ENCODE assay signal across 29 cellular contexts in genomic region chr12:131644481-131644880, GRCh38.
"Had no signal": no experiment of that assay in that cellular context is flagged by ENCODE, and none has a peak within 500 bp of the region (broad histone marks: within the 10 kb centered on the region; RNA-seq: fewer than 3 reads in every experiment).

No MANE protein-coding gene starts in this region.

- H3K27ac ChIP-seq: epithelial cell of prostate, heart right ventricle, lower lobe of right lung, neural progenitor cell, prostate gland, right atrium auricular region, suprapubic skin, thyroid gland, upper lobe of right lung, uterus had no signal

- H3K4me1 ChIP-seq: heart right ventricle, lower lobe of right lung, neural progenitor cell, prostate gland, right atrium auricular region, suprapubic skin, thyroid gland, upper lobe of right lung, uterus had no signal

- H3K27me3 ChIP-seq: neural progenitor cell, right atrium auricular region, thyroid gland, upper lobe of right lung, uterus had no signal

- FAIRE-seq: colon, islet of Langerhans had no signal

- H3K9me3 ChIP-seq: heart right ventricle, lower lobe of right lung, mucosa of descending colon, prostate gland, right atrium auricular region, suprapubic skin, thyroid gland, upper lobe of right lung, uterus had no signal

- H3K4me2 ChIP-seq: neural progenitor cell, smooth muscle cell had no signal

- H3K4me3 ChIP-seq: heart right ventricle, lower lobe of right lung, mucosa of descending colon, neural progenitor cell, prostate gland, right atrium auricular region, smooth muscle cell, suprapubic skin, thyroid gland, upper lobe of right lung, uterus had no signal

- H3K36me3 ChIP-seq: heart right ventricle, lower lobe of right lung, neural progenitor cell, prostate gland, right atrium auricular region, suprapubic skin, thyroid gland, upper lobe of right lung, uterus had no signal

- ATAC-seq: effector memory CD8-positive, alpha-beta T cell; esophagus mucosa; heart right ventricle; left ventricle myocardium superior; lower lobe of right lung; mucosa of descending colon; sciatic nerve; stimulated activated naive CD8-positive, alpha-beta T cell treated with anti-CD3 and anti-CD28 coated beads, Interleukin-15, amount 100 ng/mL, for 72 hours; upper lobe of right lung had no signal

- H2AFZ ChIP-seq: neural progenitor cell had no signal

- H3K9ac ChIP-seq: neural progenitor cell had no signal

- DNase-seq: central memory CD4-positive, alpha-beta T cell; dermis blood vessel endothelial cell; effector memory CD8-positive, alpha-beta T cell; foreskin fibroblast; glutamatergic neuron; heart right ventricle; left ventricle myocardium superior; lower lobe of right lung; mucosa of descending colon; naive B cell; stimulated activated CD4-positive, alpha-beta T cell treated with anti-CD3 and anti-CD28 coated beads, Interleukin-12 subunit alpha, Interleukin-12 subunit beta, amount 100 ng/mL, for 4 hours; stimulated activated CD4-positive, alpha-beta T cell treated with anti-CD3 and anti-CD28 coated beads, Interleukin-1b, Interleukin-23, amount 100 ng/mL, for 48 hours; stimulated activated CD4-positive, alpha-beta T cell treated with anti-CD3 and anti-CD28 coated beads, Interleukin-4, amount 100 ng/mL, for 1 hour; stimulated activated CD8-positive, alpha-beta memory T cell treated with anti-CD3 and anti-CD28 coated beads, Interleukin-4, amount 100 ng/mL, for 48 hours; stimulated activated naive CD4-positive, alpha-beta T cell; stimulated activated naive CD8-positive, alpha-beta T cell treated with anti-CD3 and anti-CD28 coated beads, Interleukin-15, amount 100 ng/mL, for 72 hours; thyroid gland; upper lobe of right lung; uterus had no signal
